Comparison of ENCODE assay signal across 28 cellular contexts in genomic region chr15:82138306-82138705, GRCh38.
"Had no signal": no experiment of that assay in that cellular context is flagged by ENCODE, and none has a peak within 500 bp of the region (broad histone marks: within the 10 kb centered on the region; RNA-seq: fewer than 3 reads in every experiment).

No MANE protein-coding gene starts in this region.

- H3K36me3 ChIP-seq: adrenal gland, breast epithelium had no signal

- H3K27me3 ChIP-seq: adrenal gland, body of pancreas, breast epithelium, SJCRH30 had no signal

- H3K27ac Mint-ChIP-seq: activated CD4-positive, alpha-beta T cell treated with anti-CD3 and anti-CD28 coated beads for 36 hours; activated CD4-positive, alpha-beta T cell treated with anti-CD3 and anti-CD28 coated beads, Interleukin-2, amount 10 ng/mL, durations not matched to agents 7 days and 5 days; activated CD8-positive, alpha-beta T cell treated with anti-CD3 and anti-CD28 coated beads, Interleukin-2, amount 10 ng/mL, durations not matched to agents 7 days and 5 days; activated naive CD4-positive, alpha-beta T cell treated with anti-CD3 and anti-CD28 coated beads for 36 hours; activated naive CD4-positive, alpha-beta T cell treated with anti-CD3 and anti-CD28 coated beads, Interleukin-2, amount 50 U/mL, for 72 hours; activated T-cell treated with anti-CD3 and anti-CD28 coated beads, Interleukin-2, amount 50 U/mL, for 24 hours; activated T-helper 2 cell treated with anti-CD3 and anti-CD28 coated beads, Interferon-gamma antibody, Interleukin-2, Interleukin-4, amounts not matched to agents 10 μg/mL and 5 μg/mL and 100 μg/mL, durations not matched to agents 14 hours and 24 hours and 36 hours had no signal

- H3K4me3 Mint-ChIP-seq: activated CD4-positive, alpha-beta T cell treated with anti-CD3 and anti-CD28 coated beads for 36 hours; activated CD4-positive, alpha-beta T cell treated with anti-CD3 and anti-CD28 coated beads, Interleukin-2, amount 10 ng/mL, durations not matched to agents 7 days and 5 days; activated CD8-positive, alpha-beta T cell treated with anti-CD3 and anti-CD28 coated beads, Interleukin-2, amount 10 ng/mL, durations not matched to agents 7 days and 5 days; activated naive CD4-positive, alpha-beta T cell treated with anti-CD3 and anti-CD28 coated beads for 36 hours; activated T-cell treated with anti-CD3 and anti-CD28 coated beads, Interleukin-2, amount 50 U/mL, for 24 hours had no signal

- H3K4me3 ChIP-seq: adrenal gland, body of pancreas, breast epithelium, SJCRH30, SK-N-MC had no signal

- H3K4me2 ChIP-seq: KMS-11 had no signal

- H3K27ac ChIP-seq: adrenal gland, body of pancreas, breast epithelium, KMS-11, SJCRH30, SK-N-MC had no signal

- H3K9me3 ChIP-seq: adrenal gland, body of pancreas, breast epithelium, SJCRH30 had no signal

- ATAC-seq: activated CD4-positive, alpha-beta T cell treated with anti-CD3 and anti-CD28 coated beads for 36 hours; activated CD4-positive, CD25-positive, alpha-beta regulatory T cell treated with anti-CD3 and anti-CD28 coated beads, Interleukin-2, amount 50 U/mL, for 24 hours; activated CD8-positive, alpha-beta T cell treated with anti-CD3 and anti-CD28 coated beads, Interleukin-2, amount 10 ng/mL, durations not matched to agents 7 days and 5 days; activated naive CD4-positive, alpha-beta T cell treated with anti-CD3 and anti-CD28 coated beads, Interleukin-2, amount 50 U/mL, for 72 hours; body of pancreas; Panc1 had no signal

- H3K9me3 Mint-ChIP-seq: activated CD4-positive, alpha-beta T cell treated with anti-CD3 and anti-CD28 coated beads, Interleukin-2, amount 10 ng/mL, durations not matched to agents 7 days and 5 days; activated naive CD4-positive, alpha-beta T cell treated with anti-CD3 and anti-CD28 coated beads for 36 hours; activated naive CD4-positive, alpha-beta T cell treated with anti-CD3 and anti-CD28 coated beads, Interleukin-2, amount 50 U/mL, for 72 hours; activated T-cell treated with anti-CD3 and anti-CD28 coated beads, Interleukin-2, amount 50 U/mL, for 24 hours; activated T-helper 2 cell treated with anti-CD3 and anti-CD28 coated beads, Interferon-gamma antibody, Interleukin-2, Interleukin-4, amounts not matched to agents 10 μg/mL and 5 μg/mL and 100 μg/mL, durations not matched to agents 14 hours and 24 hours and 36 hours had no signal

- H3K9ac ChIP-seq: KMS-11 had no signal

- H3K4me1 ChIP-seq: body of pancreas, breast epithelium had no signal

- DNase-seq: activated CD4-positive, alpha-beta T cell treated with anti-CD3 and anti-CD28 coated beads for 36 hours; activated CD4-positive, alpha-beta T cell treated with anti-CD3 and anti-CD28 coated beads, Interleukin-2, amount 10 ng/mL, durations not matched to agents 7 days and 5 days; activated CD4-positive, alpha-beta T cell treated with anti-CD3 and anti-CD28 coated beads, Interleukin-2, amount 50 U/mL, for 48 hours; activated CD8-positive, alpha-beta T cell treated with anti-CD3 and anti-CD28 coated beads, Interleukin-2, amount 10 ng/mL, durations not matched to agents 7 days and 5 days; activated gamma-delta T cell treated with Interleukin-2 at 50 U/mL for 16 hours; activated naive CD4-positive, alpha-beta T cell treated with anti-CD3 and anti-CD28 coated beads for 36 hours; activated T-cell treated with anti-CD3 and anti-CD28 coated beads, Interleukin-2, amount 50 U/mL, for 24 hours; adrenal gland; body of pancreas; NCI-H1092 treated with DMSO at 0.1 percent for 48 hours; NCI-H1417 treated with DMSO at 0.1 percent for 48 hours; NCI-H187 treated with DMSO at 0.1 percent for 48 hours; NCI-H2081; NCI-H2171 treated with DMSO at 0.1 percent for 48 hours; NCI-H2227 treated with DMSO at 0.1 percent for 48 hours; NCI-H446; NCI-H510A treated with DMSO at 0.1 percent for 48 hours; NCI-H69; SHP77; SJCRH30; T1000 had no signal

- H3K27me3 Mint-ChIP-seq: activated CD4-positive, alpha-beta T cell treated with anti-CD3 and anti-CD28 coated beads for 36 hours; activated CD4-positive, alpha-beta T cell treated with anti-CD3 and anti-CD28 coated beads, Interleukin-2, amount 10 ng/mL, durations not matched to agents 7 days and 5 days; activated T-cell treated with anti-CD3 and anti-CD28 coated beads, Interleukin-2, amount 50 U/mL, for 24 hours had no signal
